8 cellular contexts compared by ENCODE assay signal in the genomic region with DNA sequence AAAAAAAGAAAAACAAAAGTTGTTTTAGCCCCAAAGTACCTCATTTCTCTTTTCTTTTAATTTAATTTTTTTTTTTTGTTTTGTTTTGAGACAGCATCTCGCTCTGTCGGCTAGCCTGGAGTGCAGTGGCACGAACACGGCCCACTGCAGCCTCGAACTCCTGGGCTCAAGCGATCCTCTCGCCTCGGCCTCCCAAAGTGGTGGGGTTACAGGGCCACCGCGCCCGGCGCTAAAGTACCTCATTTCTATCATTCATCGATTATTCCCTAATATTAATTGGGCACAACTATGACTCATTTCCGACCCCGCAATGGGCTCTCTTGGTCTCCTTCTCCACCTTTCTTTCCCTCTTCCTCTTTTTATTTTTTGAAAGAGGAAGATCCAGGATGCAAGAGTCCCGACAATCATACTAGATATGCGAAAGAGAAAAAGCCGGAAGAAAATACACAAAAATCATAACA. TPM values are rescaled to one million over a fixed set of nuclear protein-coding genes. Genes with fewer than 3 reads are reported as not detected.
DNase-seq lines count a peak whose midpoint lies in the region; ATAC-seq and TF ChIP-seq lines count a peak whose summit lies in the region.

No MANE protein-coding gene starts in this region.

- no peak overlapping the region for H3K23ac ChIP-seq in neuronal stem cell (ENCODE audit: low read depth, low read length, poor library complexity)

- peaks cover 11% of the 10 kb centered on the region for H3K4me1 ChIP-seq in colonic mucosa
- H3K4me1 ChIP-seq in neuronal stem cell (ENCODE audit: control insufficient read depth in 2 of 2, insufficient read depth in 1 of 2, low read depth in 1 of 2, low read length in 2 of 2): peaks cover 4 to 7% of the 10 kb centered on the region in 2 donors

- no peak overlapping the region for H4K8ac ChIP-seq in neuronal stem cell (ENCODE audit: low read depth, low read length)

- TF ChIP-seq CTCF in colonic mucosa (IDR thresholded peaks at IDR 0.05): no peak
- TF ChIP-seq CTCF in GM20000 (IDR thresholded peaks at IDR 0.05; ENCODE audit: extremely low read depth, missing control alignments): no peak

- H3K9me3 ChIP-seq in colonic mucosa: no peaks in the 10 kb centered on the region
- peaks cover 0 to 3% of the 10 kb centered on the region in 2 donors for H3K9me3 ChIP-seq in neuronal stem cell (replicated peaks in 1 of 2; ENCODE audit: control insufficient read depth in 2 of 2, insufficient read depth in 1 of 2, low read depth in 1 of 2, low read length in 2 of 2)

- peak overlapping the region; percentile 86 for H2AFZ ChIP-seq in neuronal stem cell (ENCODE audit: low read length)

- H2BK15ac ChIP-seq in neuronal stem cell (ENCODE audit: low read length): no peak overlapping the region

- no peak overlapping the region for H3K18ac ChIP-seq in neuronal stem cell (ENCODE audit: low read length)

- no peak for ATAC-seq in esophagus mucosa
- no peak for ATAC-seq in HG03432 (IDR thresholded peaks at IDR 0.05; ENCODE audit: unreplicated experiment)
- no peak for ATAC-seq in HG02571 (IDR thresholded peaks at IDR 0.05; ENCODE audit: unreplicated experiment)

- H3K36me3 ChIP-seq in colonic mucosa: no peaks in the 10 kb centered on the region
- H3K36me3 ChIP-seq in neuronal stem cell (replicated peaks in 1 of 2; ENCODE audit: control insufficient read depth in 2 of 2, insufficient read depth in 2 of 2, low read length in 2 of 2): peaks cover 0 to 11% of the 10 kb centered on the region in 2 donors

- H3K27me3 ChIP-seq in colonic mucosa (no peaks in the 10 kb centered on the region), neuronal stem cell (ENCODE audit: control insufficient read depth in 3 of 3, insufficient read depth in 3 of 3, low read depth in 1 of 3, low read length in 3 of 3) (no peaks in the 10 kb centered on the region)

- DNase-seq in GF-D8 (lab: John Stamatoyannopoulos, UW) (peak; percentile 64), NOMO-1 treated with DMSO at 0.1 percent for 48 hours (lab: John Stamatoyannopoulos, UW; ENCODE audit: unreplicated experiment) (peak; percentile 88), colonic mucosa (peak; percentile 23), neuronal stem cell (ENCODE audit: low spot score) (no peak), GM20000 (ENCODE audit: low spot score) (no peak)

- peak overlapping the region; percentile 79 for H3K27ac ChIP-seq in colonic mucosa
- H3K27ac ChIP-seq in neuronal stem cell (replicated peaks; ENCODE audit: low read length): no peak overlapping the region

- H3K9ac ChIP-seq in colonic mucosa (ENCODE audit: low read depth in 2 of 2, low read length in 2 of 2) (peak overlapping the region; percentile 64 to 67), neuronal stem cell (ENCODE audit: low read depth, low read length, poor library complexity) (no peak overlapping the region)

- no peak overlapping the region for H3K14ac ChIP-seq in neuronal stem cell (ENCODE audit: low read length)

- H2BK5ac ChIP-seq in neuronal stem cell (ENCODE audit: low read length): no peak overlapping the region

- no peak overlapping the region for H2BK120ac ChIP-seq in neuronal stem cell (ENCODE audit: low read depth, low read length)

- H2BK12ac ChIP-seq in neuronal stem cell (ENCODE audit: low read length): no peak overlapping the region

- H3K4ac ChIP-seq in neuronal stem cell (ENCODE audit: low read length): no peak overlapping the region

- H3K4me2 ChIP-seq in neuronal stem cell (ENCODE audit: insufficient read depth, low read length, poor library complexity, severe bottlenecking): peak overlapping the region; percentile 50

- H3K4me3 ChIP-seq in colonic mucosa: peak overlapping the region; percentile 53
- peak overlapping the region in 1 of 2 donors; percentile 57 for H3K4me3 ChIP-seq in neuronal stem cell (ENCODE audit: low read length in 2 of 2)

- WGBS in neuronal stem cell (ENCODE audit: extremely low coverage in 2 of 2, insufficient read length in 2 of 2, insufficient replicate concordance in 1 of 2), 2 donors: no CpG with 5 or more reads among the region's 18 CpGs

- intact Hi-C loops in colonic mucosa (cut with DNase I): no loop called here

- no peak overlapping the region for H4K91ac ChIP-seq in neuronal stem cell (ENCODE audit: low read depth, low read length, poor library complexity)

- H3K79me1 ChIP-seq in neuronal stem cell (ENCODE audit: low read depth, low read length): peaks cover 7% of the 10 kb centered on the region

- H2AK5ac ChIP-seq in neuronal stem cell (ENCODE audit: low read depth, low read length): no peak overlapping the region

RNA-seq across cellular contexts. Expression of a gene that starts 0.5 kb away (rescaled TPM):
- total RNA-seq in colonic mucosa: 10 to 100 TPM; 45.3 to 57.9 TPM
- polyA plus RNA-seq in neuronal stem cell (2013, experiment 1 of 2): 39.8 TPM
- 38.5 TPM for polyA plus RNA-seq in neuronal stem cell (2013, experiment 2 of 2)
- 23.5 TPM for total RNA-seq in esophagus mucosa

RNA-seq across cellular contexts. Expression of a gene that starts 13.3 kb away (rescaled TPM):
- total RNA-seq in colonic mucosa (10 to 100 TPM; 50.1 to 59.5 TPM), esophagus mucosa (135 TPM)
- polyA plus RNA-seq in neuronal stem cell (2013, experiment 1 of 2): 76.5 TPM
- polyA plus RNA-seq in neuronal stem cell (2013, experiment 2 of 2): 73.2 TPM

RNA-seq across cellular contexts. Expression of a gene that starts 22.9 kb away (rescaled TPM):
- total RNA-seq in colonic mucosa (10 to 100 TPM; 89.3 to 91.4 TPM), esophagus mucosa (36.5 TPM)
- polyA plus RNA-seq in neuronal stem cell (2013, experiment 1 of 2): 54.3 TPM
- 53.2 TPM for polyA plus RNA-seq in neuronal stem cell (2013, experiment 2 of 2)

RNA-seq across cellular contexts. Expression of a gene that starts 25.7 kb away (rescaled TPM):
- total RNA-seq in colonic mucosa (100 to 1,000 TPM in 1 of 2 donors, 10 to 100 TPM in 1; 91.6 to 142 TPM), esophagus mucosa (34.8 TPM)
- polyA plus RNA-seq in neuronal stem cell (2013, experiment 1 of 2): 32.9 TPM
- polyA plus RNA-seq in neuronal stem cell (2013, experiment 2 of 2): 30.1 TPM

RNA-seq across cellular contexts. Expression of a gene that starts 27.2 kb away (rescaled TPM):
- total RNA-seq in colonic mucosa (under 1 TPM; 0.20 to 0.53 TPM), esophagus mucosa (0.24 TPM)
- polyA plus RNA-seq in neuronal stem cell (2013, experiment 1 of 2): 0.01 TPM
- polyA plus RNA-seq in neuronal stem cell (2013, experiment 2 of 2): 0.04 TPM

Comparison
In these comparisons a context has a peak if more than half of its experiments do, and no peak if none do; other contexts are left out.
1. DNase-seq: peak in GF-D8 (single experiment), NOMO-1 treated with DMSO at 0.1 percent for 48 hours (single experiment) and colonic mucosa (single experiment); none in neuronal stem cell (single experiment) and GM20000 (single experiment).